In the genomic region with DNA sequence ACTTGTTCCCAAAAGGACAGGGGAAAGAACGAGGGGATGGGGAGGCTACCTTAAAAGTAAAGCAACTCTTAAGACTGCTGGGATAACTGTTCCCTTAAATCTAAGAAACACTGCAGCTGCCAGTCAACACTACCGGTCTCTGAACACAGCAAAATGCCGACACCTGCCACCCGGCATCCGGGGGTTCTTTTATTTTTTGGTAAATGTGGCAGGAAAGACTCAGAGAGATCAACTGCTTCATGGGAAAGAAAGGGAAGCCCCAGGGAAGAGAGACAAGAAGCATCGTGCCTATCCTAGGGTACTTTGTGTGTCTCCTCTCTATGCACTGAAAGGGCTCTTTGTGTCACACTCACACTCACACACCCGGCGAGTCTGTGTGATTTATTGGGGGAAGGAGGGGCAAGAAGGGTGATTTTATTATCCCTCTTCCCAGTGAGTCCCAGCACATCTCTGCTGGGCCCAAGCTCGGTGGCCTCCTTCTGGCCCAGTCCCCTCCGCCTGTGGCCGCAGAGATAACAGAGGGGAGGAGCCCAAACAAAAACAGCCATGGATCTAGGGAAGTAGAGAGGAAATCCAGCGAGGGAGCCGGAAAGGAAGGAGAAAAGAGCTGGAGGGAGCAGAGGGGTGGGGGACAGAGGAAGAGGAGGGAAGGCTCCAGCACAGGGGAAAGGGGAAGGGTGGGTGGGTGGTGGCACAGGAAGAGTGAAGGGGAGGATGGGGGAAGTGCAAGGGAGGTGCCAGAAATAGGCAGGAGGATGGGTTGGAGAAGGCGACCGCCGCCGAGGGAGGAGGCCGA, we compare ENCODE assay signal across 1 cellular context.
A peak's percentile ranks its signal among the peaks of the same experiment; 100 is the strongest.
TF ChIP-seq lines count a peak whose summit lies in the region.

No MANE protein-coding gene starts in this region.

TF ChIP-seq in GM12878, 131 proteins besides CTCF, POLR2A, EP300 and RAD21 (continued from another document):
- no peak for TF ChIP-seq GATAD2B (conservative IDR thresholded peaks at IDR 0.05; ENCODE audit: low read depth)
- TF ChIP-seq CHD1 (IDR thresholded peaks at IDR 0.05; ENCODE audit: low read depth, low read length), result 0 out of 2 replicates have a peak, but pooled peaks have one; percentile 50
- TF ChIP-seq RELA (IDR thresholded peaks at IDR 0.05; ENCODE audit: borderline replicate concordance, partially characterized antibody), result no peak
- no peak for TF ChIP-seq GABPA (IDR thresholded peaks at IDR 0.05; ENCODE audit: low read depth)
- TF ChIP-seq KLF5 (IDR thresholded peaks at IDR 0.05; ENCODE audit: partially characterized antibody), result no peak
- TF ChIP-seq, protein P1, sequence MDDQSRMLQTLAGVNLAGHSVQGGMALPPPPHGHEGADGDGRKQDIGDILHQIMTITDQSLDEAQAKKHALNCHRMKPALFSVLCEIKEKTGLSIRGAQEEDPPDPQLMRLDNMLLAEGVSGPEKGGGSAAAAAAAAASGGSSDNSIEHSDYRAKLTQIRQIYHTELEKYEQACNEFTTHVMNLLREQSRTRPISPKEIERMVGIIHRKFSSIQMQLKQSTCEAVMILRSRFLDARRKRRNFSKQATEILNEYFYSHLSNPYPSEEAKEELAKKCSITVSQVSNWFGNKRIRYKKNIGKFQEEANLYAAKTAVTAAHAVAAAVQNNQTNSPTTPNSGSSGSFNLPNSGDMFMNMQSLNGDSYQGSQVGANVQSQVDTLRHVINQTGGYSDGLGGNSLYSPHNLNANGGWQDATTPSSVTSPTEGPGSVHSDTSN (IDR thresholded peaks at IDR 0.05; ENCODE audit: insufficient replicate concordance, low read depth, low read length), result peak; percentile 57
- TF ChIP-seq IRF3 (IDR thresholded peaks at IDR 0.05), result no peak
- TF ChIP-seq, protein P2, sequence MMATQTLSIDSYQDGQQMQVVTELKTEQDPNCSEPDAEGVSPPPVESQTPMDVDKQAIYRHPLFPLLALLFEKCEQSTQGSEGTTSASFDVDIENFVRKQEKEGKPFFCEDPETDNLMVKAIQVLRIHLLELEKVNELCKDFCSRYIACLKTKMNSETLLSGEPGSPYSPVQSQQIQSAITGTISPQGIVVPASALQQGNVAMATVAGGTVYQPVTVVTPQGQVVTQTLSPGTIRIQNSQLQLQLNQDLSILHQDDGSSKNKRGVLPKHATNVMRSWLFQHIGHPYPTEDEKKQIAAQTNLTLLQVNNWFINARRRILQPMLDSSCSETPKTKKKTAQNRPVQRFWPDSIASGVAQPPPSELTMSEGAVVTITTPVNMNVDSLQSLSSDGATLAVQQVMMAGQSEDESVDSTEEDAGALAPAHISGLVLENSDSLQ (IDR thresholded peaks at IDR 0.05), result peak; percentile 81
- TF ChIP-seq MLLT1 (IDR thresholded peaks at IDR 0.05), result 0 out of 2 replicates have a peak, but pooled peaks have one; percentile 45
